Comparison of ENCODE assay signal across 26 cellular contexts in genomic region chr15:67019069-67019468, GRCh38.
"Had no signal": no experiment of that assay in that cellular context is flagged by ENCODE, and none has a peak within 500 bp of the region (broad histone marks: within the 10 kb centered on the region; RNA-seq: fewer than 3 reads in every experiment).

No MANE protein-coding gene starts in this region.

- DNase-seq: activated CD4-positive, alpha-beta T cell treated with anti-CD3 and anti-CD28 coated beads, Interleukin-2, amount 10 ng/mL, durations not matched to agents 24 days and 14 days; activated CD4-positive, alpha-beta T cell treated with anti-CD3 and anti-CD28 coated beads, Interleukin-2, amount 50 U/mL, for 4 hours; activated CD8-positive, alpha-beta T cell treated with anti-CD3 and anti-CD28 coated beads for 36 hours; activated gamma-delta T cell treated with Interleukin-2 at 50 U/mL for 16 hours; activated naive CD4-positive, alpha-beta T cell treated with anti-CD3 and anti-CD28 coated beads for 36 hours; activated T-cell treated with anti-CD3 and anti-CD28 coated beads for 4 hours; activated T-cell treated with anti-CD3 and anti-CD28 coated beads, Interleukin-2, amount 50 U/mL, for 4 hours; adrenal gland; body of pancreas; KG1; MG63; NCI-H1048; NCI-H1436; NCI-H1694; NCI-H1930; NCI-H345; NCI-H524 treated with DMSO at 0.1 percent for 48 hours; PC-3; SIG-M5; SW 1271; T-helper 1 cell had no signal

- H3K27me3 Mint-ChIP-seq: activated CD4-positive, alpha-beta T cell treated with anti-CD3 and anti-CD28 coated beads, Interleukin-2, amount 10 ng/mL, durations not matched to agents 24 days and 14 days had no signal

- H3K36me3 Mint-ChIP-seq: activated naive CD4-positive, alpha-beta T cell treated with anti-CD3 and anti-CD28 coated beads, Interleukin-2, amount 50 U/mL, for 72 hours had no signal

- H3K9me3 Mint-ChIP-seq: activated CD4-positive, alpha-beta T cell treated with anti-CD3 and anti-CD28 coated beads, Interleukin-2, amount 10 ng/mL, durations not matched to agents 24 days and 14 days; activated CD8-positive, alpha-beta T cell treated with anti-CD3 and anti-CD28 coated beads for 36 hours; activated naive CD4-positive, alpha-beta T cell treated with anti-CD3 and anti-CD28 coated beads for 36 hours; activated naive CD4-positive, alpha-beta T cell treated with anti-CD3 and anti-CD28 coated beads, Interleukin-2, amount 50 U/mL, for 72 hours; activated T-cell treated with anti-CD3 and anti-CD28 coated beads, Interleukin-2, amount 50 U/mL, for 4 hours; activated T-helper 1 cell treated with anti-CD3 and anti-CD28 coated beads, Interleukin-12 subunit alpha, Interleukin-12 subunit beta, Interleukin-2, Interleukin-4 antibody, amounts not matched to agents 30 ng/mL and 10 ng/mL and 1 ng/mL, durations not matched to agents 14 hours and 24 hours and 36 hours had no signal

- H3K9me3 ChIP-seq: adrenal gland, body of pancreas, breast epithelium, MG63 had no signal

- H3K27ac Mint-ChIP-seq: activated CD4-positive, alpha-beta T cell treated with anti-CD3 and anti-CD28 coated beads, Interleukin-2, amount 10 ng/mL, durations not matched to agents 24 days and 14 days; activated CD8-positive, alpha-beta T cell treated with anti-CD3 and anti-CD28 coated beads for 36 hours; activated naive CD4-positive, alpha-beta T cell treated with anti-CD3 and anti-CD28 coated beads for 36 hours; activated naive CD4-positive, alpha-beta T cell treated with anti-CD3 and anti-CD28 coated beads, Interleukin-2, amount 50 U/mL, for 72 hours; activated T-helper 1 cell treated with anti-CD3 and anti-CD28 coated beads, Interleukin-12 subunit alpha, Interleukin-12 subunit beta, Interleukin-2, Interleukin-4 antibody, amounts not matched to agents 30 ng/mL and 10 ng/mL and 1 ng/mL, durations not matched to agents 14 hours and 24 hours and 36 hours had no signal

- H3K27ac ChIP-seq: adrenal gland, body of pancreas, breast epithelium, RWPE1 had no signal

- H3K4me3 Mint-ChIP-seq: activated CD4-positive, alpha-beta T cell treated with anti-CD3 and anti-CD28 coated beads, Interleukin-2, amount 10 ng/mL, durations not matched to agents 24 days and 14 days; activated CD8-positive, alpha-beta T cell treated with anti-CD3 and anti-CD28 coated beads for 36 hours; activated naive CD4-positive, alpha-beta T cell treated with anti-CD3 and anti-CD28 coated beads for 36 hours; activated T-cell treated with anti-CD3 and anti-CD28 coated beads, Interleukin-2, amount 50 U/mL, for 4 hours; activated T-helper 1 cell treated with anti-CD3 and anti-CD28 coated beads, Interleukin-12 subunit alpha, Interleukin-12 subunit beta, Interleukin-2, Interleukin-4 antibody, amounts not matched to agents 30 ng/mL and 10 ng/mL and 1 ng/mL, durations not matched to agents 14 hours and 24 hours and 36 hours had no signal

- ATAC-seq: activated CD8-positive, alpha-beta T cell treated with anti-CD3 and anti-CD28 coated beads for 36 hours; activated naive CD4-positive, alpha-beta T cell treated with anti-CD3 and anti-CD28 coated beads, Interleukin-2, amount 50 U/mL, for 72 hours; activated T-cell treated with anti-CD3 and anti-CD28 coated beads, Interleukin-2, amount 50 U/mL, for 4 hours; body of pancreas; PC-3; Right ventricle myocardium inferior had no signal

- H3K36me3 ChIP-seq: adrenal gland, breast epithelium, MG63 had no signal

- H3K4me3 ChIP-seq: adrenal gland, body of pancreas, breast epithelium, MG63 had no signal

- H3K27me3 ChIP-seq: adrenal gland, body of pancreas, breast epithelium, MG63 had no signal
